12 cellular contexts compared by ENCODE assay signal in genomic region chr21:36706951-36707762, GRCh38. TPM values are rescaled to one million over a fixed set of nuclear protein-coding genes. Genes with fewer than 3 reads are reported as not detected.
A peak's percentile ranks its signal among the peaks of the same experiment; 100 is the strongest.
DNase-seq lines count a peak whose midpoint lies in the region; ATAC-seq, FAIRE-seq and TF ChIP-seq lines count a peak whose summit lies in the region.
"Had no signal": no experiment of that assay in that cellular context is flagged by ENCODE, and none has a peak within 500 bp of the region (broad histone marks: within the 10 kb centered on the region; RNA-seq: fewer than 3 reads in every experiment).

No MANE protein-coding gene starts in this region.

- in situ Hi-C loops in HepG2 (cut with HindIII; ENCODE audit: extremely low pct_ligation_motif_present, low pct_unique_long_range_greater_than_20kb): no loop called here

- H3K27me3 ChIP-seq in right lobe of liver: peaks cover 32 to 89% of the 10 kb centered on the region in 2 donors
- peaks cover 0 to 28% of the 10 kb centered on the region in 2 experiments; a peak in 3 of 5 replicates for H3K27me3 ChIP-seq in HepG2 (ENCODE audit: control insufficient read depth in 1 of 2, insufficient read depth in 2 of 2, low read length in 2 of 2)
- peaks cover 98% of the 10 kb centered on the region for H3K27me3 ChIP-seq in astrocyte (ENCODE audit: insufficient read depth, low read length)
- H3K27me3 ChIP-seq in aorta (ENCODE audit: control insufficient read depth in 1 of 2, insufficient read depth in 2 of 2, low read length in 1 of 2): no peaks in the 10 kb centered on the region
- H3K27me3 ChIP-seq in SJCRH30: no peaks in the 10 kb centered on the region

- H3K4me3 Mint-ChIP-seq in astrocyte (ENCODE audit: unreplicated experiment): peak overlapping the region; percentile 56

- ATAC-seq in right lobe of liver (peak; percentile 8 to 36 (median 32)), HepG2 (no peak; the same call in 2 of the 3 replicates), aorta (ENCODE audit: low FRiP score) (no peak), HG02571 (IDR thresholded peaks at IDR 0.05; ENCODE audit: unreplicated experiment) (no peak), HG03095 (IDR thresholded peaks at IDR 0.05; ENCODE audit: unreplicated experiment) (no peak)
- ATAC-seq: left cardiac atrium had no signal

- TF ChIP-seq RAD21 in HepG2 (CRISPR knock-in tag; IDR thresholded peaks at IDR 0.05): no peak

- CTCF ChIA-PET in HepG2 (lab: Yijun Ruan, JAX; ENCODE audit: low intra/inter-chr PET ratio, low total read pairs): no interaction called here

- WGBS in right lobe of liver (ENCODE audit: insufficient coverage, low coverage, low lambda C conversion rate, missing lambda C conversion rate): 5% methylated on average over 26 of the region's 32 CpGs
- WGBS in HepG2 (ENCODE audit: low lambda C conversion rate): 78% methylated on average over 25 of the region's 32 CpGs
- 21 to 22% methylated on average over 32 of the region's 32 CpGs for WGBS in aorta, 2 donors

- H3K4me2 ChIP-seq in HepG2 (ENCODE audit: low read depth, low read length) (no peak overlapping the region), astrocyte (ENCODE audit: low read length) (no peak overlapping the region)

- TF ChIP-seq CTCF in right lobe of liver (IDR thresholded peaks at IDR 0.05) (no peak), HepG2 (CRISPR knock-in tag; IDR thresholded peaks at IDR 0.05) (no peak), astrocyte (IDR thresholded peaks at IDR 0.05; ENCODE audit: insufficient read depth, low read depth, low read length) (no peak)

- TF ChIP-seq POLR2A in right lobe of liver (IDR thresholded peaks at IDR 0.05) (no peak), HepG2 (IDR thresholded peaks at IDR 0.05; ENCODE audit: insufficient read depth in 1 of 2, low read depth in 2 of 2, low read length in 2 of 2) (no peak)

- H3K36me3 ChIP-seq in right lobe of liver (no peaks in the 10 kb centered on the region), HepG2 (replicated peaks in 1 of 2; ENCODE audit: control insufficient read depth in 1 of 2, insufficient read depth in 2 of 2, low read length in 2 of 2) (no peaks in the 10 kb centered on the region), astrocyte (ENCODE audit: insufficient read depth, low read length) (no peaks in the 10 kb centered on the region), aorta (ENCODE audit: control insufficient read depth in 1 of 2, insufficient read depth in 2 of 2, low read length in 1 of 2) (no peaks in the 10 kb centered on the region), SJCRH30 (no peaks in the 10 kb centered on the region)
- H3K36me3 ChIP-seq: esophagus muscularis mucosa, sigmoid colon had no signal

- POLR2A ChIA-PET in HepG2 (lab: Yijun Ruan, JAX): no interaction called here

- H3K9me3 ChIP-seq in right lobe of liver: no peaks in the 10 kb centered on the region
- H3K9me3 ChIP-seq in HepG2 (ENCODE audit: low read length): no peaks in the 10 kb centered on the region
- no peaks in the 10 kb centered on the region for H3K9me3 ChIP-seq in astrocyte (ENCODE audit: insufficient read depth, low read depth, low read length)
- H3K9me3 ChIP-seq in aorta (ENCODE audit: control insufficient read depth, low read length): no peaks in the 10 kb centered on the region
- no peaks in the 10 kb centered on the region for H3K9me3 ChIP-seq in SJCRH30 (replicated peaks)
- H3K9me3 ChIP-seq: esophagus muscularis mucosa, sigmoid colon had no signal

- H3K27me3 Mint-ChIP-seq in astrocyte (ENCODE audit: low read depth, unreplicated experiment): peaks cover 76% of the 10 kb centered on the region

- TF ChIP-seq EP300 in HepG2 (IDR thresholded peaks at IDR 0.05; ENCODE audit: low read depth in 2 of 2, low read length in 2 of 2): no peak
- TF ChIP-seq EP300 in HepG2 (CRISPR knock-in tag; IDR thresholded peaks at IDR 0.05; ENCODE audit: borderline replicate concordance): no peak

- peaks cover 20% of the 10 kb centered on the region for H3K4me1 Mint-ChIP-seq in astrocyte (ENCODE audit: low read depth, unreplicated experiment)

- H3K4me1 ChIP-seq in right lobe of liver (peaks cover 0 to 28% (median 3%) of the 10 kb centered on the region in 4 donors), HepG2 (ENCODE audit: insufficient read depth, low read length) (no peaks in the 10 kb centered on the region), astrocyte (ENCODE audit: insufficient read depth, low read length) (peaks cover 11% of the 10 kb centered on the region), aorta (ENCODE audit: control insufficient read depth in 1 of 2, insufficient read depth in 2 of 2, low read length in 2 of 2) (no peaks in the 10 kb centered on the region), SJCRH30 (no peaks in the 10 kb centered on the region)

- H3K27ac ChIP-seq in right lobe of liver: no peak overlapping the region
- no peak overlapping the region for H3K27ac ChIP-seq in HepG2 (ENCODE audit: extremely low read length, insufficient read depth, low read length)
- H3K27ac ChIP-seq in astrocyte (ENCODE audit: low read depth, low read length): no peak overlapping the region
- no peak overlapping the region for H3K27ac ChIP-seq in aorta (ENCODE audit: low read depth in 1 of 2, low read length in 2 of 2)
- H3K27ac ChIP-seq in SJCRH30: no peak overlapping the region
- H3K27ac ChIP-seq: esophagus muscularis mucosa, sigmoid colon had no signal

- peaks cover 3% of the 10 kb centered on the region for H3K36me3 Mint-ChIP-seq in astrocyte (ENCODE audit: low read depth, unreplicated experiment)

- peaks cover 4% of the 10 kb centered on the region for H3K9me3 Mint-ChIP-seq in astrocyte (ENCODE audit: unreplicated experiment)

- H3K4me3 ChIP-seq in right lobe of liver (no peak overlapping the region), HepG2 (replicated peaks in 1 of 3; ENCODE audit: insufficient read depth in 1 of 3, low read depth in 2 of 3, low read length in 3 of 3) (no peak overlapping the region), astrocyte (ENCODE audit: insufficient read depth, low read depth, low read length) (no peak overlapping the region), aorta (ENCODE audit: low read length in 2 of 2) (no peak overlapping the region), SJCRH30 (no peak overlapping the region)
- H3K4me3 ChIP-seq: sigmoid colon had no signal

- BruUV-seq in HepG2 (replicated peaks; lab: Mats Ljungman, UMichigan): no TSS peak

- FAIRE-seq in HepG2 (lab: Jason Lieb, UNC) (no peak), astrocyte (lab: Jason Lieb, UNC) (no peak)
- FAIRE-seq: GM12891 had no signal

- H3K79me2 ChIP-seq in HepG2 (ENCODE audit: insufficient read depth, low read length) (no peaks in the 10 kb centered on the region), astrocyte (ENCODE audit: insufficient read depth, low read length) (peaks cover 36% of the 10 kb centered on the region)

- H4K20me1 ChIP-seq in HepG2 (ENCODE audit: insufficient read depth, low read length) (no peaks in the 10 kb centered on the region), astrocyte (ENCODE audit: insufficient read depth, low read length) (peaks cover 61% of the 10 kb centered on the region)

- no peak overlapping the region for H2AFZ ChIP-seq in HepG2 (ENCODE audit: low read length)
- peak overlapping the region; percentile 30 for H2AFZ ChIP-seq in astrocyte (ENCODE audit: low read depth, low read length)

- DNase-seq in right lobe of liver: peak in 1 of 3 donors; percentile 35
- no peak for DNase-seq in HepG2 (ENCODE audit: low spot score)
- no peak for DNase-seq in astrocyte (ENCODE audit: low read depth)
- peak; percentile 9 for DNase-seq in inferior parietal cortex (ENCODE audit: extremely low spot score)
- DNase-seq in aorta: peak; percentile 35 to 57
- no peak for DNase-seq in SJCRH30
- DNase-seq: left cardiac atrium had no signal

- H3K9ac ChIP-seq in HepG2 (ENCODE audit: insufficient read depth, low read depth, low read length) (no peak overlapping the region), astrocyte (ENCODE audit: low read length) (no peak overlapping the region)

- intact Hi-C loops in right lobe of liver (cut with DNase I) (no loop called here), HepG2 (cut with micrococcal nuclease; ENCODE audit: unreplicated experiment) (no loop called here), aorta (cut with DNase I) (no loop called here)

- H3K27ac Mint-ChIP-seq in astrocyte (ENCODE audit: unreplicated experiment): peak overlapping the region; percentile 93

RNA-seq across cellular contexts. Expression of gene SIM2, which starts 8.2 kb away (rescaled TPM):
- not detected for total RNA-seq in right lobe of liver
- total RNA-seq in HepG2 (2016; rRNA removed; fragmentation: Illumina TruSeq; extraction: Trizol): 0.53 TPM in 2 replicates
- 0.20 and 0.35 TPM in 2 replicates for total RNA-seq in HepG2 (2016; cell fraction: cytosol; rRNA removed; fragmentation: Illumina TruSeq; extraction: Trizol; ENCODE audit: low read depth)
- 0.22 and 0.50 TPM in 2 replicates for total RNA-seq in HepG2 (2016; cell fraction: insoluble cytoplasmic fraction; rRNA removed; fragmentation: Illumina TruSeq; extraction: Trizol)
- 0.38 and 0.49 TPM in 2 replicates for total RNA-seq in HepG2 (2016; cell fraction: membrane; rRNA removed; fragmentation: Illumina TruSeq; extraction: Trizol)
- 0.50 and 0.97 TPM in 2 replicates for total RNA-seq in HepG2 (2016; cell fraction: nucleus; rRNA removed; fragmentation: Illumina TruSeq; extraction: Trizol)
- 0.12 and 0.36 TPM in 2 replicates for polyA plus RNA-seq in HepG2 (2011; rRNA removed)
- 0.13 and 0.15 TPM in 2 replicates for polyA plus RNA-seq in HepG2 (2011; cell fraction: cytosol; rRNA removed)
- 0.61 and 0.66 TPM in 2 replicates for polyA plus RNA-seq in HepG2 (2011; cell fraction: nucleus; rRNA removed)
- 0.36 and 0.76 TPM in 2 replicates for polyA plus RNA-seq in HepG2 (2012)
- polyA plus RNA-seq in HepG2 (2016; cell fraction: cytosol; fragmentation: Illumina TruSeq; extraction: Trizol; ENCODE audit: low read depth): 0.29 TPM in 2 replicates
- 0.62 and 0.96 TPM in 2 replicates for polyA plus RNA-seq in HepG2 (2016; cell fraction: insoluble cytoplasmic fraction; fragmentation: Illumina TruSeq; extraction: Trizol; ENCODE audit: low read depth)
- 0.65 and 0.81 TPM in 2 replicates for polyA plus RNA-seq in HepG2 (2016; cell fraction: membrane; fragmentation: Illumina TruSeq; extraction: Trizol; ENCODE audit: low read depth)
- polyA plus RNA-seq in HepG2 (2016; cell fraction: nucleus; fragmentation: Illumina TruSeq; extraction: Trizol; ENCODE audit: insufficient read depth, low read depth): 1.5 and 2.1 TPM in 2 replicates
- polyA minus RNA-seq in HepG2 (2011; rRNA and poly(A)+ RNA removed; ENCODE audit: low replicate concordance): 0.80 and 17.2 TPM in 2 replicates
- polyA minus RNA-seq in HepG2 (2011; cell fraction: cytosol; rRNA and poly(A)+ RNA removed): 0.26 TPM in 1 of 2 replicates, not detected in the other
- 0.77 and 1.1 TPM in 2 replicates for polyA minus RNA-seq in HepG2 (2011; cell fraction: nucleus; rRNA and poly(A)+ RNA removed)
- 9.2 and 12.8 TPM in 2 replicates for total RNA-seq in astrocyte
- not detected for total RNA-seq in aorta
- polyA plus RNA-seq in aorta: not detected
- 0.06 TPM in 1 of 2 replicates, not detected in the other for total RNA-seq in SJCRH30 (2014; rRNA removed; shearing (Covaris generic))
- total RNA-seq: left cardiac atrium, sigmoid colon had no signal

Comparison
In these comparisons a context has a peak if more than half of its experiments do, and no peak if none do; other contexts are left out.
1. ATAC-seq: peak in right lobe of liver (4 of 4); none in HepG2 (single experiment), aorta (single experiment), HG02571 (single experiment) and HG03095 (single experiment).
2. DNase-seq: peak in inferior parietal cortex (single experiment) and aorta (2 of 2); none in HepG2 (single experiment), astrocyte (single experiment) and SJCRH30 (0 of 2).